In the genomic region with DNA sequence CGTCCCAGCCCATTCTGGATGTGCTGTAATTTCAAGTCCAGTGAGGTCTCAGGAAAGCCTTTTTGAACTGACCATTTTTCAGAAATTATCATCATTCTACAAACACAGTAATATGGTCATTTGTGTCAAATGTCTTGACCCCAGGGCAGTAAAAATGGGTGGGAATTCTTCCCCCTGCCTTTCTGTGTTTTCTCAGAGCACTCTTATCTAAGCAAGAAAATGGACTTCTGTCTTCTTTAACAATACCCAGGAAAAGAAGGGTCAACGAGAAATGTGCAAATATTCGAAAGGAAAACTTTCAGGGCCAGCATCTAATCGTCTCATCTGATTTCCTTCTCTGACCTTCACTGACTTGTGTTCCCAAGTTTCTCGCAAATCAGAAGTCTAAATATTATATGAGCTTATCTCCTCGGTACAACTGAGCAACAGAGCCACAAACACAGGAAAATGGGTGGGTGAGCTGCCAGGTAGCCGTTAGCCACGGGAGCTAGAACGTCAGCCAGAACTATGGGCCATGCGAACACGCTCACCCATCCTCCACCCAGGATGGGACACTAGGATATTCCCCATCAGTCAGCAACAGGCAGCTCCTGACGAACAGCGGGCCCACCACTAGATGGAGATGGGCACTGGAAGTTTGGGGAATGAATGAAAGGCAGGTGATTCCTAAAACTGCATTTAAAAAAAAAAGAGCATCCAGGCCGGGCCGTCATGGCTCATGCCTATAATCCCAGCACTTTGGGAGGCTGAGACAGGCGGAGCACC, we compare ENCODE assay signal across 9 cellular contexts. TPM values are rescaled to one million over a fixed set of nuclear protein-coding genes. Genes with fewer than 3 reads are reported as not detected.
DNase-seq lines count a peak whose midpoint lies in the region; ATAC-seq and TF ChIP-seq lines count a peak whose summit lies in the region.
"Had no signal": no experiment of that assay in that cellular context is flagged by ENCODE, and none has a peak within 500 bp of the region (broad histone marks: within the 10 kb centered on the region; RNA-seq: fewer than 3 reads in every experiment).

No MANE protein-coding gene starts in this region.

- ATAC-seq in GM21515 (IDR thresholded peaks at IDR 0.05; ENCODE audit: unreplicated experiment) (no peak), GM18498 (IDR thresholded peaks at IDR 0.05; ENCODE audit: unreplicated experiment) (no peak), HG02973 (IDR thresholded peaks at IDR 0.05; ENCODE audit: unreplicated experiment) (no peak), GM18517 (IDR thresholded peaks at IDR 0.05; ENCODE audit: unreplicated experiment) (no peak)

- H3K27me3 Mint-ChIP-seq in neural progenitor cell (ENCODE audit: insufficient read depth, low read depth) = peaks cover 18% of the 10 kb centered on the region

- TF ChIP-seq CTCF in epithelial cell of esophagus (IDR thresholded peaks at IDR 0.05; ENCODE audit: insufficient read depth, low read depth, low read length, missing control alignments) = peak; percentile 37
- peak; percentile 64 for TF ChIP-seq CTCF in neural progenitor cell (IDR thresholded peaks at IDR 0.05)

- H3K9me3 ChIP-seq in neural progenitor cell (ENCODE audit: low read depth) = no peaks in the 10 kb centered on the region

- H3K27ac ChIP-seq in neural progenitor cell = no peak overlapping the region

- no peaks in the 10 kb centered on the region for H3F3A ChIP-seq in neural progenitor cell (ENCODE audit: low read depth)

- no peaks in the 10 kb centered on the region for H3K27me3 ChIP-seq in neural progenitor cell

- H4K20me1 ChIP-seq in neural progenitor cell (ENCODE audit: low read depth) = no peaks in the 10 kb centered on the region

- H3K27ac Mint-ChIP-seq in neural progenitor cell = peak overlapping the region; percentile 91

- no peak overlapping the region for H3K9ac ChIP-seq in neural progenitor cell

- no peak overlapping the region for H3K4me2 ChIP-seq in neural progenitor cell

- no peaks in the 10 kb centered on the region for H3K36me3 Mint-ChIP-seq in neural progenitor cell

- no peak overlapping the region for H2AFZ ChIP-seq in neural progenitor cell (replicated peaks)

- no peaks in the 10 kb centered on the region for H3K4me1 ChIP-seq in neural progenitor cell

- peaks cover 13% of the 10 kb centered on the region for H3K4me1 Mint-ChIP-seq in neural progenitor cell

- no peaks in the 10 kb centered on the region for H3K79me2 ChIP-seq in neural progenitor cell (ENCODE audit: low read depth)

- no peaks in the 10 kb centered on the region for H3K36me3 ChIP-seq in neural progenitor cell

- H3K4me3 ChIP-seq in epithelial cell of esophagus (ENCODE audit: low read length) = no peak overlapping the region
- no peak overlapping the region for H3K4me3 ChIP-seq in neural progenitor cell

- H3K9me3 Mint-ChIP-seq in neural progenitor cell = no peaks in the 10 kb centered on the region

- peak; percentile 30 for DNase-seq in DMS114 treated with DMSO at 0.1 percent for 48 hours (lab: John Stamatoyannopoulos, UW; ENCODE audit: unreplicated experiment)
- DNase-seq in NCI-H446 (lab: John Stamatoyannopoulos, UW) = peak; percentile 23 to 67
- no peak for DNase-seq in epithelial cell of esophagus (ENCODE audit: low read depth)
- DNase-seq in neural progenitor cell (ENCODE audit: low spot score) = peak; percentile 72
- DNase-seq: activated CD8-positive, alpha-beta memory T cell treated with anti-CD3 and anti-CD28 coated beads, Interleukin-2, amount 50 U/mL, for 4 hours had no signal

- H3K4me3 Mint-ChIP-seq in neural progenitor cell = no peak overlapping the region

RNA-seq across cellular contexts. Expression of a gene that starts 57.1 kb away (rescaled TPM):
- total RNA-seq in neural progenitor cell (ENCODE audit: low replicate concordance) = 8.0 and 11.3 TPM in 2 replicates
